In the genomic region with DNA sequence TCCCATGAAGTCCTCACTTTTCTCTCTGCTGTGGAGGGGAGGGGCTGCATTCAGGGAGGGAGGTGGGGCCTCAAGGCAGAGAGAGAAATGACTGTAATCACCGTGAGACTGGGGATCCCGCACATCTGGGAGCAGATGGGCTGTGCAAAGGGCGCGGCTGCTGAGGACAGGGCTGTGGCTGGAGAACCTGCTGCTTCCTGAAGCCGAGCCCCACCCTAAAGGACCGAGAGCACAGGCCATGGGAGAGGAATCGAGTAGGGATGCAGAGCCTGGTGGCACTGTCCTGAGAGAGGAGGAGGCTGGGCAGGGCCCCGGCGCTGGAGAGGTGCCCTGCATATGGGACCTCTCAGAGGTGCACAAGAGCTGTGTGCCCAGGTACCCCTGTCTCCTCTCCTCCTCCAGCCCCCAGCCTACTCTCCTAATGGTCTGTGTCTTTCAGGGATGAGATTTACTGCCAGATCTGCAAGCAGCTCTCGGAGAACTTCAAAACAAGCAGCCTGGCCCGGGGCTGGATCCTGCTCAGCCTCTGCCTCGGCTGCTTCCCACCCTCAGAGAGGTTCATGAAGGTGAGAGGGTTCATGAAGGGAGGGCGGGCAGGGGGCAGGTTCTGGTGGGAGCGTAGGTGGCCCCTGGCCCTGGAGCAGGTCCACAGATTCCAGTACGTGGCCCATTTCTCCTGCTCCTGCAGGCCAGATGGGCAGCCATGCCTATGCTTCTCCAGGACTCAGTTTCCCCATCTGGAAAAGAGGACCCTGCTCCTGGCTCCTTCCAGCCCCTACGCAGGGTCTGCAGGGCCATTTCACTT, we compare ENCODE assay signal across 1 cellular context.
TF ChIP-seq lines count a peak whose summit lies in the region.

No MANE protein-coding gene starts in this region.

TF ChIP-seq in GM12878, 131 proteins besides CTCF, POLR2A, EP300 and RAD21:
- TF ChIP-seq, protein P1, sequence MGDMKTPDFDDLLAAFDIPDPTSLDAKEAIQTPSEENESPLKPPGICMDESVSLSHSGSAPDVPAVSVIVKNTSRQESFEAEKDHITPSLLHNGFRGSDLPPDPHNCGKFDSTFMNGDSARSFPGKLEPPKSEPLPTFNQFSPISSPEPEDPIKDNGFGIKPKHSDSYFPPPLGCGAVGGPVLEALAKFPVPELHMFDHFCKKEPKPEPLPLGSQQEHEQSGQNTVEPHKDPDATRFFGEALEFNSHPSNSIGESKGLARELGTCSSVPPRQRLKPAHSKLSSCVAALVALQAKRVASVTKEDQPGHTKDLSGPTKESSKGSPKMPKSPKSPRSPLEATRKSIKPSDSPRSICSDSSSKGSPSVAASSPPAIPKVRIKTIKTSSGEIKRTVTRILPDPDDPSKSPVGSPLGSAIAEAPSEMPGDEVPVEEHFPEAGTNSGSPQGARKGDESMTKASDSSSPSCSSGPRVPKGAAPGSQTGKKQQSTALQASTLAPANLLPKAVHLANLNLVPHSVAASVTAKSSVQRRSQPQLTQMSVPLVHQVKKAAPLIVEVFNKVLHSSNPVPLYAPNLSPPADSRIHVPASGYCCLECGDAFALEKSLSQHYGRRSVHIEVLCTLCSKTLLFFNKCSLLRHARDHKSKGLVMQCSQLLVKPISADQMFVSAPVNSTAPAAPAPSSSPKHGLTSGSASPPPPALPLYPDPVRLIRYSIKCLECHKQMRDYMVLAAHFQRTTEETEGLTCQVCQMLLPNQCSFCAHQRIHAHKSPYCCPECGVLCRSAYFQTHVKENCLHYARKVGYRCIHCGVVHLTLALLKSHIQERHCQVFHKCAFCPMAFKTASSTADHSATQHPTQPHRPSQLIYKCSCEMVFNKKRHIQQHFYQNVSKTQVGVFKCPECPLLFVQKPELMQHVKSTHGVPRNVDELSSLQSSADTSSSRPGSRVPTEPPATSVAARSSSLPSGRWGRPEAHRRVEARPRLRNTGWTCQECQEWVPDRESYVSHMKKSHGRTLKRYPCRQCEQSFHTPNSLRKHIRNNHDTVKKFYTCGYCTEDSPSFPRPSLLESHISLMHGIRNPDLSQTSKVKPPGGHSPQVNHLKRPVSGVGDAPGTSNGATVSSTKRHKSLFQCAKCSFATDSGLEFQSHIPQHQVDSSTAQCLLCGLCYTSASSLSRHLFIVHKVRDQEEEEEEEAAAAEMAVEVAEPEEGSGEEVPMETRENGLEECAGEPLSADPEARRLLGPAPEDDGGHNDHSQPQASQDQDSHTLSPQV (IDR thresholded peaks at IDR 0.05): no peak
- TF ChIP-seq ATF7 (IDR thresholded peaks at IDR 0.05; ENCODE audit: low read depth) (no peak), DPF2 (IDR thresholded peaks at IDR 0.05) (no peak), BMI1 (IDR thresholded peaks at IDR 0.05; ENCODE audit: borderline replicate concordance) (no peak), HDAC6 (IDR thresholded peaks at IDR 0.05; ENCODE audit: unreplicated experiment) (no peak), JUNB (IDR thresholded peaks at IDR 0.05) (no peak), FOXM1 (IDR thresholded peaks at IDR 0.05; ENCODE audit: low read depth, low read length) (no peak), GABPA (IDR thresholded peaks at IDR 0.05; ENCODE audit: low read depth) (no peak), MTA2 (IDR thresholded peaks at IDR 0.05; ENCODE audit: low read depth) (no peak), SREBF2 (IDR thresholded peaks at IDR 0.05; ENCODE audit: low read length) (no peak), NFYA (IDR thresholded peaks at IDR 0.05; ENCODE audit: borderline replicate concordance, low read depth, low read length) (no peak), TAF1 (IDR thresholded peaks at IDR 0.05; ENCODE audit: borderline replicate concordance, low read depth, low read length) (no peak), SP1 (IDR thresholded peaks at IDR 0.05; ENCODE audit: low read depth, low read length) (no peak), STAT1 (conservative IDR thresholded peaks at IDR 0.05) (no peak), NFXL1 (IDR thresholded peaks at IDR 0.05; ENCODE audit: borderline replicate concordance) (no peak)
- TF ChIP-seq, protein P2, sequence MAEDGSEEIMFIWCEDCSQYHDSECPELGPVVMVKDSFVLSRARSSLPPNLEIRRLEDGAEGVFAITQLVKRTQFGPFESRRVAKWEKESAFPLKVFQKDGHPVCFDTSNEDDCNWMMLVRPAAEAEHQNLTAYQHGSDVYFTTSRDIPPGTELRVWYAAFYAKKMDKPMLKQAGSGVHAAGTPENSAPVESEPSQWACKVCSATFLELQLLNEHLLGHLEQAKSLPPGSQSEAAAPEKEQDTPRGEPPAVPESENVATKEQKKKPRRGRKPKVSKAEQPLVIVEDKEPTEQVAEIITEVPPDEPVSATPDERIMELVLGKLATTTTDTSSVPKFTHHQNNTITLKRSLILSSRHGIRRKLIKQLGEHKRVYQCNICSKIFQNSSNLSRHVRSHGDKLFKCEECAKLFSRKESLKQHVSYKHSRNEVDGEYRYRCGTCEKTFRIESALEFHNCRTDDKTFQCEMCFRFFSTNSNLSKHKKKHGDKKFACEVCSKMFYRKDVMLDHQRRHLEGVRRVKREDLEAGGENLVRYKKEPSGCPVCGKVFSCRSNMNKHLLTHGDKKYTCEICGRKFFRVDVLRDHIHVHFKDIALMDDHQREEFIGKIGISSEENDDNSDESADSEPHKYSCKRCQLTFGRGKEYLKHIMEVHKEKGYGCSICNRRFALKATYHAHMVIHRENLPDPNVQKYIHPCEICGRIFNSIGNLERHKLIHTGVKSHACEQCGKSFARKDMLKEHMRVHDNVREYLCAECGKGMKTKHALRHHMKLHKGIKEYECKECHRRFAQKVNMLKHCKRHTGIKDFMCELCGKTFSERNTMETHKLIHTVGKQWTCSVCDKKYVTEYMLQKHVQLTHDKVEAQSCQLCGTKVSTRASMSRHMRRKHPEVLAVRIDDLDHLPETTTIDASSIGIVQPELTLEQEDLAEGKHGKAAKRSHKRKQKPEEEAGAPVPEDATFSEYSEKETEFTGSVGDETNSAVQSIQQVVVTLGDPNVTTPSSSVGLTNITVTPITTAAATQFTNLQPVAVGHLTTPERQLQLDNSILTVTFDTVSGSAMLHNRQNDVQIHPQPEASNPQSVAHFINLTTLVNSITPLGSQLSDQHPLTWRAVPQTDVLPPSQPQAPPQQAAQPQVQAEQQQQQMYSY (CRISPR knock-in tag; IDR thresholded peaks at IDR 0.05): no peak
- TF ChIP-seq, protein P3, sequence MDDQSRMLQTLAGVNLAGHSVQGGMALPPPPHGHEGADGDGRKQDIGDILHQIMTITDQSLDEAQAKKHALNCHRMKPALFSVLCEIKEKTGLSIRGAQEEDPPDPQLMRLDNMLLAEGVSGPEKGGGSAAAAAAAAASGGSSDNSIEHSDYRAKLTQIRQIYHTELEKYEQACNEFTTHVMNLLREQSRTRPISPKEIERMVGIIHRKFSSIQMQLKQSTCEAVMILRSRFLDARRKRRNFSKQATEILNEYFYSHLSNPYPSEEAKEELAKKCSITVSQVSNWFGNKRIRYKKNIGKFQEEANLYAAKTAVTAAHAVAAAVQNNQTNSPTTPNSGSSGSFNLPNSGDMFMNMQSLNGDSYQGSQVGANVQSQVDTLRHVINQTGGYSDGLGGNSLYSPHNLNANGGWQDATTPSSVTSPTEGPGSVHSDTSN (IDR thresholded peaks at IDR 0.05; ENCODE audit: insufficient replicate concordance, low read depth, low read length): no peak
- TF ChIP-seq, protein P4, sequence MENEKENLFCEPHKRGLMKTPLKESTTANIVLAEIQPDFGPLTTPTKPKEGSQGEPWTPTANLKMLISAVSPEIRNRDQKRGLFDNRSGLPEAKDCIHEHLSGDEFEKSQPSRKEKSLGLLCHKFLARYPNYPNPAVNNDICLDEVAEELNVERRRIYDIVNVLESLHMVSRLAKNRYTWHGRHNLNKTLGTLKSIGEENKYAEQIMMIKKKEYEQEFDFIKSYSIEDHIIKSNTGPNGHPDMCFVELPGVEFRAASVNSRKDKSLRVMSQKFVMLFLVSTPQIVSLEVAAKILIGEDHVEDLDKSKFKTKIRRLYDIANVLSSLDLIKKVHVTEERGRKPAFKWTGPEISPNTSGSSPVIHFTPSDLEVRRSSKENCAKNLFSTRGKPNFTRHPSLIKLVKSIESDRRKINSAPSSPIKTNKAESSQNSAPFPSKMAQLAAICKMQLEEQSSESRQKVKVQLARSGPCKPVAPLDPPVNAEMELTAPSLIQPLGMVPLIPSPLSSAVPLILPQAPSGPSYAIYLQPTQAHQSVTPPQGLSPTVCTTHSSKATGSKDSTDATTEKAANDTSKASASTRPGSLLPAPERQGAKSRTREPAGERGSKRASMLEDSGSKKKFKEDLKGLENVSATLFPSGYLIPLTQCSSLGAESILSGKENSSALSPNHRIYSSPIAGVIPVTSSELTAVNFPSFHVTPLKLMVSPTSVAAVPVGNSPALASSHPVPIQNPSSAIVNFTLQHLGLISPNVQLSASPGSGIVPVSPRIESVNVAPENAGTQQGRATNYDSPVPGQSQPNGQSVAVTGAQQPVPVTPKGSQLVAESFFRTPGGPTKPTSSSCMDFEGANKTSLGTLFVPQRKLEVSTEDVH (IDR thresholded peaks at IDR 0.05; ENCODE audit: low read depth, partially characterized antibody): no peak
